In the genomic region with DNA sequence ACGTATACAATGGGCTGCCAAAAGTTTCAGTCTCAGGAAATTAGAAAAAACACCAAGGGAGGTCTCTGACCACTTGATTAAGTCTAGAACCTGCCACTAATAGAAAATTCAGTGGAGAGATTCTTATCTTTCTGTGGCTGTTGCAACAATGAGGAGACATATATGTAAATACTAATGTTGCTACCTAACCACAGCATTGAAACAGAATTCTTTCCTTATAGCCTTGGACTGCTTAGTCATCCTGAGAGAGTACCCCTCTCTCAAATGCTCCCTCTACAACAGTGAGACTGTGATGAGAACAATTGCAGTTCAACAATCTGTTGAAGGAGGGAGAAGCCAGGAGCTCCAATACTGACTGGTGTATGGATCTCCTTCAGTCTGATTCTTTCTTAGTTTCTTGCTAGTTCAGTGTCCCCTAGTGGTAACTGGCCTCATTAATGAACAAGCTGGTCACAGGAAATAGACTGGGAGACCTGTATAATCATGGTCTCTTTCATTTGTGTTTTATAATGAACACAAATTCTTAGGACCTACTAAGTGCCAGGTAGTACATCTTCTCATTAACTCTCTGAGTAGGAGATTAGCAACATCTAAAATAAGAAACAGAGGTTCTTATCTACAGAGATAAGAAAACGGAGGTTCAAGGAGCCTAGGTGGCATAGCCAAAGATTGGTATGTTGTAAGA, we compare ENCODE assay signal across 7 cellular contexts.
DNase-seq lines count a peak whose midpoint lies in the region; ATAC-seq, FAIRE-seq and TF ChIP-seq lines count a peak whose summit lies in the region.

No MANE protein-coding gene starts in this region.

- H3K27ac Mint-ChIP-seq in stimulated activated memory B cell treated with anti-CD40 and anti-IgM and Interleukin-4, amounts not matched to agents 10 μg/mL and 1 μg/mL and 100 μg/mL, for 72 hours, result peak overlapping the region; percentile 48

- H3K4me1 ChIP-seq in NT2/D1 (ENCODE audit: insufficient read depth, insufficient read length), result no peaks in the 10 kb centered on the region
- H3K4me1 ChIP-seq in mammary epithelial cell (ENCODE audit: insufficient read depth, low read length), result peaks cover 55% of the 10 kb centered on the region
- H3K4me1 ChIP-seq in keratinocyte (ENCODE audit: control insufficient read depth, extremely low read depth, insufficient read depth, low read length), result peaks cover 76% of the 10 kb centered on the region

- TF ChIP-seq CTCF in mammary epithelial cell (conservative IDR thresholded peaks at IDR 0.05 in 1 of 2, IDR thresholded peaks at IDR 0.05 in 1 of 2; ENCODE audit: extremely low read depth in 1 of 2, insufficient read depth in 1 of 2, low read depth in 1 of 2, low read length in 2 of 2), result peak; percentile 80 to 86
- peak; percentile 50 to 66 (median 65) for TF ChIP-seq CTCF in keratinocyte (optimal IDR thresholded peaks at IDR 0.05 in 1 of 3, IDR thresholded peaks at IDR 0.05 in 1 of 3, conservative IDR thresholded peaks at IDR 0.05 in 1 of 3; ENCODE audit: extremely low read depth in 1 of 3, insufficient read depth in 2 of 3, low read length in 3 of 3)

- H3K4me3 Mint-ChIP-seq in stimulated activated memory B cell treated with anti-CD40 and anti-IgM and Interleukin-4, amounts not matched to agents 10 μg/mL and 1 μg/mL and 100 μg/mL, for 72 hours, result no peak overlapping the region

- H3K79me2 ChIP-seq in mammary epithelial cell (ENCODE audit: insufficient read depth, low read length) (no peaks in the 10 kb centered on the region), keratinocyte (ENCODE audit: control insufficient read depth, insufficient read depth, low read length) (no peaks in the 10 kb centered on the region)

- H3K4me3 ChIP-seq in NT2/D1 (ENCODE audit: insufficient read length, low read depth) (no peak overlapping the region), mammary epithelial cell (replicated peaks in 1 of 3; ENCODE audit: insufficient read depth in 1 of 3, low read depth in 2 of 3, low read length in 3 of 3) (no peak overlapping the region), keratinocyte (ENCODE audit: control insufficient read depth in 2 of 3, extremely low read depth in 1 of 3, insufficient read depth in 2 of 3, low read depth in 1 of 3, low read length in 3 of 3) (no peak overlapping the region)

- WGBS in mammary epithelial cell (ENCODE audit: low coverage, missing lambda C conversion rate), result 54% methylated on average over 2 of the region's 2 CpGs

- in situ Hi-C loops in mammary epithelial cell (cut with MboI; ENCODE audit: low sequenced_read_pairs in 2 of 2), result loop anchor here (10.0 kb wide), 3 partner anchors 97 to 277 kb away; no protein-coding TSS in a partner anchor

- intact Hi-C loops in mammary epithelial cell (cut with micrococcal nuclease), result loop anchor here (1.0 to 5.0 kb wide), 6 partner anchors 105 to 394 kb away; partner anchors contain the start of genes SLC38A1 and SLC38A2

- H3K27me3 ChIP-seq in NT2/D1 (ENCODE audit: insufficient read depth, insufficient read length), result no peaks in the 10 kb centered on the region
- no peaks in the 10 kb centered on the region for H3K27me3 ChIP-seq in mammary epithelial cell (ENCODE audit: insufficient read depth, low read length)
- no peaks in the 10 kb centered on the region for H3K27me3 ChIP-seq in keratinocyte (ENCODE audit: control insufficient read depth, extremely low read depth, insufficient read depth, low read length)

- H3K9me3 ChIP-seq in NT2/D1 (ENCODE audit: insufficient read depth, low read length) (peaks cover 7% of the 10 kb centered on the region; the same call in 1 of the 2 replicates), mammary epithelial cell (replicated peaks; ENCODE audit: insufficient read depth, low read length) (no peaks in the 10 kb centered on the region), keratinocyte (ENCODE audit: control insufficient read depth, low read depth, low read length) (no peaks in the 10 kb centered on the region)

- dilution Hi-C loops in mammary epithelial cell (cut with HindIII; ENCODE audit: low sequenced_read_pairs) (no loop called here), keratinocyte (cut with MboI; ENCODE audit: extremely low pct_ligation_motif_present, low sequenced_read_pairs) (no loop called here)

- BruUV-seq in mammary epithelial cell (replicated peaks; lab: Mats Ljungman, UMichigan), result no TSS peak

- H3K27me3 Mint-ChIP-seq in stimulated activated memory B cell treated with anti-CD40 and anti-IgM and Interleukin-4, amounts not matched to agents 10 μg/mL and 1 μg/mL and 100 μg/mL, for 72 hours, result no peaks in the 10 kb centered on the region

- CTCF ChIA-PET in mammary epithelial cell (lab: Charles Lee; ENCODE audit: low non-redundant PET), result interaction anchor here (0.6 to 1.1 kb wide), 8 partner anchors 17 to 398 kb away, joined by 3 to 9 read pairs (median 3); no protein-coding TSS in a partner anchor

- peak; percentile 84 for FAIRE-seq in keratinocyte (lab: Jason Lieb, UNC)

- H3K9me3 Mint-ChIP-seq in stimulated activated memory B cell treated with anti-CD40 and anti-IgM and Interleukin-4, amounts not matched to agents 10 μg/mL and 1 μg/mL and 100 μg/mL, for 72 hours, result no peaks in the 10 kb centered on the region

- H3K36me3 ChIP-seq in NT2/D1 (ENCODE audit: insufficient read depth, insufficient read length, low read length) (no peaks in the 10 kb centered on the region), mammary epithelial cell (ENCODE audit: insufficient read depth, low read length) (no peaks in the 10 kb centered on the region), keratinocyte (ENCODE audit: control insufficient read depth in 2 of 2, extremely low read depth in 1 of 2, insufficient read depth in 2 of 2, low read length in 2 of 2) (no peaks in the 10 kb centered on the region)

- H3K9ac ChIP-seq in NT2/D1 (ENCODE audit: insufficient read length, low read depth) (no peak overlapping the region), mammary epithelial cell (ENCODE audit: insufficient read depth, low read length) (peak overlapping the region; percentile 21), keratinocyte (ENCODE audit: control insufficient read depth, extremely low read depth, insufficient read depth, low read length) (peak overlapping the region; percentile 26)

- peaks cover 34% of the 10 kb centered on the region for H3K4me1 Mint-ChIP-seq in stimulated activated memory B cell treated with anti-CD40 and anti-IgM and Interleukin-4, amounts not matched to agents 10 μg/mL and 1 μg/mL and 100 μg/mL, for 72 hours

- H2AFZ ChIP-seq in mammary epithelial cell (ENCODE audit: low read depth, low read length), result peak overlapping the region; percentile 10
- H2AFZ ChIP-seq in keratinocyte (ENCODE audit: control insufficient read depth, low read length), result no peak overlapping the region

- no peaks in the 10 kb centered on the region for H3K9me1 ChIP-seq in keratinocyte (ENCODE audit: control insufficient read depth, extremely low read depth, insufficient read depth, low read length)

- H3K36me3 Mint-ChIP-seq in stimulated activated memory B cell treated with anti-CD40 and anti-IgM and Interleukin-4, amounts not matched to agents 10 μg/mL and 1 μg/mL and 100 μg/mL, for 72 hours, result no peaks in the 10 kb centered on the region

- H3K27ac ChIP-seq in mammary epithelial cell (ENCODE audit: insufficient read depth, low read depth, low read length) (peak overlapping the region; percentile 64), keratinocyte (ENCODE audit: control insufficient read depth, insufficient read depth, low read length) (peak overlapping the region; percentile 77)

- ATAC-seq in GM21528 (IDR thresholded peaks at IDR 0.05; ENCODE audit: low FRiP score, unreplicated experiment), result peak; percentile 89
- ATAC-seq in stimulated activated memory B cell treated with anti-CD40 and anti-IgM and Interleukin-4, amounts not matched to agents 10 μg/mL and 1 μg/mL and 100 μg/mL, for 72 hours, result peak; percentile 85

- peak overlapping the region; percentile 7 for H3K4me2 ChIP-seq in mammary epithelial cell (ENCODE audit: insufficient read depth, low read depth, low read length)
- H3K4me2 ChIP-seq in keratinocyte (ENCODE audit: control insufficient read depth, extremely low read depth, insufficient read depth, low read depth, low read length), result peak overlapping the region; percentile 81

- H4K20me1 ChIP-seq in mammary epithelial cell (ENCODE audit: insufficient read depth, low read length) (no peaks in the 10 kb centered on the region), keratinocyte (ENCODE audit: control insufficient read depth, extremely low read depth, insufficient read depth, low read length) (no peaks in the 10 kb centered on the region)

- DNase-seq in GM04504 (ENCODE audit: low read depth), result peak; percentile 57
- DNase-seq in HT-29 (ENCODE audit: low spot score), result peak; percentile 84
- DNase-seq in NT2/D1 (ENCODE audit: low read depth, low spot score), result peak; percentile 49
- peak; percentile 75 for DNase-seq in mammary epithelial cell
- DNase-seq in keratinocyte (ENCODE audit: low read depth, low spot score), result no peak
